Comparison of ENCODE assay signal across 8 cellular contexts in genomic region chr7:151244871-151245346, GRCh38. TPM values are rescaled to one million over a fixed set of nuclear protein-coding genes. Genes with fewer than 3 reads are reported as not detected.
A peak's percentile ranks its signal among the peaks of the same experiment; 100 is the strongest.
DNase-seq lines count a peak whose midpoint lies in the region; ATAC-seq, FAIRE-seq and TF ChIP-seq lines count a peak whose summit lies in the region.

No MANE protein-coding gene starts in this region.

- WGBS in tibial nerve, 2 donors = 14 to 21% methylated on average over 14 to 15 of the region's 15 CpGs

- DNase-seq in activated T-cell treated with anti-CD3 and anti-CD28 coated beads, Interleukin-2, amount 50 U/mL, for 24 hours = no peak
- no peak for DNase-seq in activated T-cell treated with anti-CD3 and anti-CD28 coated beads for 4 hours
- DNase-seq in activated T-helper 2 cell treated with anti-CD3 and anti-CD28 coated beads, Interferon-gamma antibody, Interleukin-2, Interleukin-4, amounts not matched to agents 10 μg/mL and 5 μg/mL and 100 μg/mL, durations not matched to agents 14 hours and 24 hours and 36 hours (ENCODE audit: low spot score) = no peak
- peak; percentile 73 for DNase-seq in kidney
- no peak for DNase-seq in tibial nerve (ENCODE audit: low spot score in 2 of 2)
- no peak for DNase-seq in SIG-M5 (lab: John Stamatoyannopoulos, UW)

- H3K9me3 ChIP-seq in kidney (ENCODE audit: control insufficient read depth in 1 of 2, low read length in 2 of 2) = no peaks in the 10 kb centered on the region
- H3K9me3 ChIP-seq in tibial nerve = no peaks in the 10 kb centered on the region

- H3K27me3 Mint-ChIP-seq in activated T-cell treated with anti-CD3 and anti-CD28 coated beads, Interleukin-2, amount 50 U/mL, for 24 hours = peaks cover 36% of the 10 kb centered on the region
- peaks cover 39% of the 10 kb centered on the region for H3K27me3 Mint-ChIP-seq in activated T-helper 2 cell treated with anti-CD3 and anti-CD28 coated beads, Interferon-gamma antibody, Interleukin-2, Interleukin-4, amounts not matched to agents 10 μg/mL and 5 μg/mL and 100 μg/mL, durations not matched to agents 14 hours and 24 hours and 36 hours (ENCODE audit: low read depth)

- intact Hi-C loops in activated T-helper 2 cell treated with anti-CD3 and anti-CD28 coated beads, Interferon-gamma antibody, Interleukin-2, Interleukin-4, amounts not matched to agents 10 μg/mL and 5 μg/mL and 100 μg/mL, durations not matched to agents 14 hours and 24 hours and 36 hours (cut with micrococcal nuclease) = loop anchor here (1.0 to 5.0 kb wide), 3 partner anchors 58 to 228 kb away; partner anchors contain the start of gene GBX1
- intact Hi-C loops in kidney (cut with DNase I) = loop anchor here (10.0 kb wide), 1 partner anchor 60 kb away; no protein-coding TSS in a partner anchor

- no peaks in the 10 kb centered on the region for H3K9me3 Mint-ChIP-seq in activated T-cell treated with anti-CD3 and anti-CD28 coated beads, Interleukin-2, amount 50 U/mL, for 24 hours
- no peaks in the 10 kb centered on the region for H3K9me3 Mint-ChIP-seq in activated T-helper 2 cell treated with anti-CD3 and anti-CD28 coated beads, Interferon-gamma antibody, Interleukin-2, Interleukin-4, amounts not matched to agents 10 μg/mL and 5 μg/mL and 100 μg/mL, durations not matched to agents 14 hours and 24 hours and 36 hours

- TF ChIP-seq CTCF in kidney (IDR thresholded peaks at IDR 0.05; ENCODE audit: borderline replicate concordance, extremely low read depth, insufficient read depth) = no peak
- TF ChIP-seq CTCF in tibial nerve (IDR thresholded peaks at IDR 0.05) = no peak

- peaks cover 13% of the 10 kb centered on the region for H3K36me3 Mint-ChIP-seq in activated T-cell treated with anti-CD3 and anti-CD28 coated beads, Interleukin-2, amount 50 U/mL, for 24 hours (ENCODE audit: low read depth)
- H3K36me3 Mint-ChIP-seq in activated T-helper 2 cell treated with anti-CD3 and anti-CD28 coated beads, Interferon-gamma antibody, Interleukin-2, Interleukin-4, amounts not matched to agents 10 μg/mL and 5 μg/mL and 100 μg/mL, durations not matched to agents 14 hours and 24 hours and 36 hours (ENCODE audit: low read depth) = peaks cover 5% of the 10 kb centered on the region

- no peak for FAIRE-seq in kidney (lab: Jason Lieb, UNC)

- peaks cover 12 to 41% of the 10 kb centered on the region in 2 donors for H3K4me1 ChIP-seq in kidney (ENCODE audit: control insufficient read depth in 1 of 2, insufficient read depth in 1 of 2, low read depth in 1 of 2, low read length in 2 of 2)
- peaks cover 0 to 69% (median 44%) of the 10 kb centered on the region in 4 donors for H3K4me1 ChIP-seq in tibial nerve

- peak overlapping the region; percentile 41 for H3K4me3 Mint-ChIP-seq in activated T-cell treated with anti-CD3 and anti-CD28 coated beads, Interleukin-2, amount 50 U/mL, for 24 hours
- H3K4me3 Mint-ChIP-seq in activated T-helper 2 cell treated with anti-CD3 and anti-CD28 coated beads, Interferon-gamma antibody, Interleukin-2, Interleukin-4, amounts not matched to agents 10 μg/mL and 5 μg/mL and 100 μg/mL, durations not matched to agents 14 hours and 24 hours and 36 hours (ENCODE audit: low read depth) = peak overlapping the region; percentile 13

- H3K9ac ChIP-seq in kidney (ENCODE audit: low read length in 2 of 2) = no peak overlapping the region

- TF ChIP-seq EP300 in tibial nerve (IDR thresholded peaks at IDR 0.05) = no peak

- no peak for TF ChIP-seq POLR2A in tibial nerve (IDR thresholded peaks at IDR 0.05)

- H3K36me3 ChIP-seq in kidney (ENCODE audit: control insufficient read depth in 1 of 2, insufficient read depth in 2 of 2, low read length in 2 of 2) (peaks cover 0 to 4% of the 10 kb centered on the region in 2 donors), tibial nerve (peaks cover 0 to 26% (median 0%) of the 10 kb centered on the region in 3 donors)

- ATAC-seq in GM21390 (IDR thresholded peaks at IDR 0.05; ENCODE audit: unreplicated experiment) = no peak
- ATAC-seq in GM18867 (IDR thresholded peaks at IDR 0.05; ENCODE audit: unreplicated experiment) = no peak

- H3K4me1 Mint-ChIP-seq in activated T-cell treated with anti-CD3 and anti-CD28 coated beads, Interleukin-2, amount 50 U/mL, for 24 hours (ENCODE audit: low read depth) = peaks cover 43% of the 10 kb centered on the region
- H3K4me1 Mint-ChIP-seq in activated T-helper 2 cell treated with anti-CD3 and anti-CD28 coated beads, Interferon-gamma antibody, Interleukin-2, Interleukin-4, amounts not matched to agents 10 μg/mL and 5 μg/mL and 100 μg/mL, durations not matched to agents 14 hours and 24 hours and 36 hours (ENCODE audit: low read depth) = peaks cover 25% of the 10 kb centered on the region

- no peak overlapping the region for H3K27ac Mint-ChIP-seq in activated T-cell treated with anti-CD3 and anti-CD28 coated beads, Interleukin-2, amount 50 U/mL, for 24 hours
- no peak overlapping the region for H3K27ac Mint-ChIP-seq in activated T-helper 2 cell treated with anti-CD3 and anti-CD28 coated beads, Interferon-gamma antibody, Interleukin-2, Interleukin-4, amounts not matched to agents 10 μg/mL and 5 μg/mL and 100 μg/mL, durations not matched to agents 14 hours and 24 hours and 36 hours

- H3K27ac ChIP-seq in kidney (ENCODE audit: low read depth in 2 of 2, low read length in 2 of 2) (no peak overlapping the region), tibial nerve (peak overlapping the region; percentile 14 to 96 (median 32))

- no peaks in the 10 kb centered on the region for H3K27me3 ChIP-seq in tibial nerve

- H3K4me3 ChIP-seq in kidney (ENCODE audit: low read length in 2 of 2) (peak overlapping the region in 1 of 2 donors; percentile 39), tibial nerve (peak overlapping the region in 3 of 4 donors; percentile 10 to 46 (median 37))

RNA-seq across cellular contexts. Expression of gene SMARCD3, which starts 3.6 kb away (rescaled TPM):
- 2.9 and 3.3 TPM in 2 replicates for total RNA-seq in activated T-helper 2 cell treated with anti-CD3 and anti-CD28 coated beads, Interferon-gamma antibody, Interleukin-2, Interleukin-4, amounts not matched to agents 10 μg/mL and 5 μg/mL and 100 μg/mL, durations not matched to agents 14 hours and 24 hours and 36 hours
- total RNA-seq in kidney (52.5 TPM), tibial nerve (10 to 100 TPM; 55.5 to 97.2 (median 77.3) TPM)
- polyA plus RNA-seq in kidney (ENCODE audit: insufficient read depth, low read depth, low replicate concordance) = 46.4 TPM

RNA-seq across cellular contexts. Expression of gene CHPF2, which starts 12.6 kb away (rescaled TPM):
- total RNA-seq in activated T-helper 2 cell treated with anti-CD3 and anti-CD28 coated beads, Interferon-gamma antibody, Interleukin-2, Interleukin-4, amounts not matched to agents 10 μg/mL and 5 μg/mL and 100 μg/mL, durations not matched to agents 14 hours and 24 hours and 36 hours = 43.8 and 46.0 TPM in 2 replicates
- 45.2 TPM for total RNA-seq in kidney
- 15.6 TPM for polyA plus RNA-seq in kidney (ENCODE audit: insufficient read depth, low read depth, low replicate concordance)
- 10 to 100 TPM; 34.5 to 58.5 (median 40.2) TPM for total RNA-seq in tibial nerve

RNA-seq across cellular contexts. Expression of gene ABCF2, which starts 17.9 kb away (rescaled TPM):
- 63.4 and 69.2 TPM in 2 replicates for total RNA-seq in activated T-helper 2 cell treated with anti-CD3 and anti-CD28 coated beads, Interferon-gamma antibody, Interleukin-2, Interleukin-4, amounts not matched to agents 10 μg/mL and 5 μg/mL and 100 μg/mL, durations not matched to agents 14 hours and 24 hours and 36 hours
- 30.8 TPM for total RNA-seq in kidney
- 22.5 TPM for polyA plus RNA-seq in kidney (ENCODE audit: insufficient read depth, low read depth, low replicate concordance)
- 10 to 100 TPM; 34.3 to 72.9 (median 34.9) TPM for total RNA-seq in tibial nerve

RNA-seq across cellular contexts. Expression of gene H2BK1, which starts 34.6 kb away (rescaled TPM):
- not detected in 2 replicates for total RNA-seq in activated T-helper 2 cell treated with anti-CD3 and anti-CD28 coated beads, Interferon-gamma antibody, Interleukin-2, Interleukin-4, amounts not matched to agents 10 μg/mL and 5 μg/mL and 100 μg/mL, durations not matched to agents 14 hours and 24 hours and 36 hours
- not detected for total RNA-seq in kidney
- polyA plus RNA-seq in kidney (ENCODE audit: insufficient read depth, low read depth, low replicate concordance) = not detected
- not detected for total RNA-seq in tibial nerve

RNA-seq across cellular contexts. Expression of gene ASB10, which starts 57.9 kb away (rescaled TPM):
- total RNA-seq in activated T-helper 2 cell treated with anti-CD3 and anti-CD28 coated beads, Interferon-gamma antibody, Interleukin-2, Interleukin-4, amounts not matched to agents 10 μg/mL and 5 μg/mL and 100 μg/mL, durations not matched to agents 14 hours and 24 hours and 36 hours = not detected in 2 replicates
- total RNA-seq in kidney (not detected), tibial nerve (not detected)
- polyA plus RNA-seq in kidney (ENCODE audit: insufficient read depth, low read depth, low replicate concordance) = 0.22 TPM

Comparison
In these comparisons a context has a peak if more than half of its experiments do, and no peak if none do; other contexts are left out.
1. H3K27ac ChIP-seq: peak in tibial nerve (4 of 4); none in kidney (0 of 2).
2. RNA of gene SMARCD3, which starts 3.6 kb away (total RNA-seq): 55.5 to 97.2 TPM in tibial nerve and 52.5 TPM in kidney (single experiment); 2.9 to 3.3 TPM in activated T-helper 2 cell treated with anti-CD3 and anti-CD28 coated beads, Interferon-gamma antibody, Interleukin-2, Interleukin-4, amounts not matched to agents 10 μg/mL and 5 μg/mL and 100 μg/mL, durations not matched to agents 14 hours and 24 hours and 36 hours; every median in the first group is over 10 times any median in the second.